In genomic region chr21:39105341-39105765, GRCh38 we compare ENCODE assay signal across 1 cellular context.
TF ChIP-seq lines count a peak whose summit lies in the region.

No MANE protein-coding gene starts in this region.

TF ChIP-seq in HepG2, 621 proteins besides CTCF, POLR2A, EP300 and RAD21 (continued from another document):
- TF ChIP-seq DRAP1 (CRISPR knock-in tag; IDR thresholded peaks at IDR 0.05) = 0 out of 2 replicates have a peak, but pooled peaks have one; percentile 16
- TF ChIP-seq FOSL1 (CRISPR knock-in tag; IDR thresholded peaks at IDR 0.05; ENCODE audit: borderline replicate concordance) = no peak
- no peak for TF ChIP-seq ZNF20 (CRISPR knock-in tag; IDR thresholded peaks at IDR 0.05)
- peak; percentile 79 for TF ChIP-seq NFE2L2 (IDR thresholded peaks at IDR 0.05; ENCODE audit: low read length)
- peak; percentile 17; the same call in 1 of the 2 replicates for TF ChIP-seq ATF1 (CRISPR knock-in tag; IDR thresholded peaks at IDR 0.05)
- no peak for TF ChIP-seq SOX6 (IDR thresholded peaks at IDR 0.05)
- TF ChIP-seq SOX6 (CRISPR knock-in tag; IDR thresholded peaks at IDR 0.05) = 0 out of 2 replicates have a peak, but pooled peaks have one; percentile 34
- peak; percentile 30; the same call in 1 of the 2 replicates for TF ChIP-seq ARID4A (CRISPR knock-in tag; IDR thresholded peaks at IDR 0.05; ENCODE audit: borderline replicate concordance)
- no peak for TF ChIP-seq LCORL (IDR thresholded peaks at IDR 0.05)
- TF ChIP-seq LCORL (CRISPR knock-in tag; IDR thresholded peaks at IDR 0.05) = no peak
- TF ChIP-seq TARDBP (CRISPR knock-in tag; IDR thresholded peaks at IDR 0.05) = 0 out of 2 replicates have a peak, but pooled peaks have one; percentile 16
- TF ChIP-seq BCLAF1 (IDR thresholded peaks at IDR 0.05) = no peak
- peak; percentile 53; the same call in 1 of the 2 replicates for TF ChIP-seq GATAD2A (CRISPR knock-in tag; IDR thresholded peaks at IDR 0.05)
- peak; percentile 69; the same call in 1 of the 2 replicates for TF ChIP-seq NFE2 (CRISPR knock-in tag; IDR thresholded peaks at IDR 0.05)
- peak; percentile 19; the same call in 1 of the 2 replicates for TF ChIP-seq ARID5B (CRISPR knock-in tag; IDR thresholded peaks at IDR 0.05)
- no peak for TF ChIP-seq ZNF512 (CRISPR knock-in tag; IDR thresholded peaks at IDR 0.05)
- TF ChIP-seq PHF8 (CRISPR knock-in tag; IDR thresholded peaks at IDR 0.05) = no peak
- no peak for TF ChIP-seq POGK (CRISPR knock-in tag; conservative IDR thresholded peaks at IDR 0.05)
